In the genomic region with DNA sequence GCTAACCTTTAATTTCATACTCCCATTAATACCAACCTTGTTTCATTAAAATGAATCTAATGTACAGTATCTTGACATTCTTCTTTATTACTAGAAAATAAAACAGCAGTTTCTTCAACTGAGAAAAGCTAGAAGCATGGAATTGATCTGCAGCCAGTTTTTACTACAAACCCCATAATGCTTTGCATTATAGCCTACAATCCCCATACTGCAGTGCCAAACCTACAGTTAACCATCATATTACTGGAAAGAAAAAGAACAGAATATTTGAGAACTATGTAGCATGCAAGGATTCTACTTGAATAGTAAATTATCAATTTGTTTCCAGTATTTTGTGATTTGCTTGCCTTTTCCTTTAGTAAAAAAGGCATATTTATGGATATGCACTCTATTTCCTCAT, we compare ENCODE assay signal across 31 cellular contexts. TPM values are rescaled to one million over a fixed set of nuclear protein-coding genes. Genes with fewer than 3 reads are reported as not detected.
"Had no signal": no experiment of that assay in that cellular context is flagged by ENCODE, and none has a peak within 500 bp of the region (broad histone marks: within the 10 kb centered on the region; RNA-seq: fewer than 3 reads in every experiment).

No MANE protein-coding gene starts in this region.

- H3K4me3 ChIP-seq: SJCRH30, SK-N-MC had no signal

- H3K9me3 ChIP-seq: SJCRH30 had no signal

- H3K27me3 ChIP-seq: brain microvascular endothelial cell, SJCRH30 had no signal

- H3K27ac ChIP-seq: brain microvascular endothelial cell, SJCRH30, SK-N-MC, WERI-Rb-1 had no signal

- H3K36me3 ChIP-seq: brain microvascular endothelial cell, SJCRH30, WERI-Rb-1 had no signal

- H3K4me1 ChIP-seq: SJCRH30 had no signal

- ATAC-seq: activated T-cell treated with anti-CD3 and anti-CD28 coated beads, Interleukin-2, amount 50 U/mL, for 72 hours; activated T-helper 17 cell treated with anti-CD3 and anti-CD28 coated beads, Interleukin-2, amount 50 U/mL, for 72 hours; Panc1 had no signal

- DNase-seq: activated CD4-positive, alpha-beta memory T cell treated with anti-CD3 and anti-CD28 coated beads, Interleukin-2, amount 10 ng/mL, durations not matched to agents 7 days and 5 days; activated CD4-positive, alpha-beta T cell treated with anti-CD3 and anti-CD28 coated beads for 1 hour; activated CD4-positive, alpha-beta T cell treated with anti-CD3 and anti-CD28 coated beads for 48 hours; activated CD4-positive, CD25-positive, alpha-beta regulatory T cell; activated effector memory CD4-positive, alpha-beta T cell treated with anti-CD3 and anti-CD28 coated beads, Interleukin-2, amount 50 U/mL, for 16 hours; activated naive CD4-positive, alpha-beta T cell; activated naive CD4-positive, alpha-beta T cell treated with anti-CD3 and anti-CD28 coated beads, Interleukin-2, amount 50 U/mL, for 16 hours; activated naive CD8-positive, alpha-beta T cell treated with anti-CD3 and anti-CD28 coated beads for 36 hours; activated T-cell treated with anti-CD3 and anti-CD28 coated beads, Interleukin-2, amount 50 U/mL, for 1 hour; activated T-cell treated with anti-CD3 and anti-CD28 coated beads, Interleukin-2, amount 50 U/mL, for 72 hours; amniotic stem cell; aorta; brain microvascular endothelial cell; NCI-H1105; NCI-H1417 treated with DMSO at 0.1 percent for 48 hours; NCI-H1694; NCI-H1930; NCI-H345; NCI-H524 treated with DMSO at 0.1 percent for 48 hours; SHP77; SJCRH30; T1000; WERI-Rb-1 had no signal

RNA-seq across cellular contexts. Expression of gene IL1RAPL1, which starts 3.2 kb away (rescaled TPM):
- total RNA-seq: activated CD4-positive, alpha-beta memory T cell treated with anti-CD3 and anti-CD28 coated beads, Interleukin-2, amount 10 ng/mL, durations not matched to agents 7 days and 5 days; activated CD8-positive, alpha-beta memory T cell treated with anti-CD3 and anti-CD28 coated beads for 36 hours; activated naive CD8-positive, alpha-beta T cell treated with anti-CD3 and anti-CD28 coated beads for 36 hours; activated T-cell treated with anti-CD3 and anti-CD28 coated beads, Interleukin-2, amount 50 U/mL, for 72 hours; activated T-helper 17 cell treated with anti-CD3 and anti-CD28 coated beads, Interleukin-2, amount 50 U/mL, for 72 hours; MCF 10A; NCI-H460; SJCRH30; T-helper 1 cell treated with Interleukin-12 subunit alpha and Interleukin-12 subunit beta and Interleukin-4 antibody, amounts not matched to agents 30 ng/mL and 1 ng/mL, for 36 hours; T-helper 2 cell treated with Interferon-gamma antibody and Interleukin-4, amounts not matched to agents 100 ng/mL and 5 ng/mL, for 36 hours had no signal
- polyA plus RNA-seq: aorta had no signal
